ENCODE assay signal across 8 cellular contexts in genomic region chr2:113217455-113218282, GRCh38. TPM values are rescaled to one million over a fixed set of nuclear protein-coding genes. Genes with fewer than 3 reads are reported as not detected.
DNase-seq lines count a peak whose midpoint lies in the region; ATAC-seq, FAIRE-seq and TF ChIP-seq lines count a peak whose summit lies in the region.

No MANE protein-coding gene starts in this region.

- no peak overlapping the region for H4K8ac ChIP-seq in neuronal stem cell (ENCODE audit: low read depth, low read length)

- no peak overlapping the region for H3K4ac ChIP-seq in neuronal stem cell (ENCODE audit: low read length)

- no peak for TF ChIP-seq EP300 in gastroesophageal sphincter (IDR thresholded peaks at IDR 0.05)

- H3K4me3 ChIP-seq in gastroesophageal sphincter (no peak overlapping the region), neuronal stem cell (ENCODE audit: low read length in 2 of 2) (no peak overlapping the region)

- H3K36me3 ChIP-seq in gastroesophageal sphincter: no peaks in the 10 kb centered on the region
- no peaks in the 10 kb centered on the region for H3K36me3 ChIP-seq in neuronal stem cell (replicated peaks in 1 of 2; ENCODE audit: control insufficient read depth in 2 of 2, insufficient read depth in 2 of 2, low read length in 2 of 2)

- no peak overlapping the region for H4K91ac ChIP-seq in neuronal stem cell (ENCODE audit: low read depth, low read length, poor library complexity)

- H3K18ac ChIP-seq in neuronal stem cell (ENCODE audit: low read length): peak overlapping the region; percentile 1

- no peak for FAIRE-seq in HTR-8/SVneo (lab: Jason Lieb, UNC)

- no peak for TF ChIP-seq POLR2A in gastroesophageal sphincter (IDR thresholded peaks at IDR 0.05)

- H3K4me1 ChIP-seq in gastroesophageal sphincter: peaks cover 0 to 33% (median 11%) of the 10 kb centered on the region in 3 donors
- peaks cover 17 to 28% of the 10 kb centered on the region in 2 donors for H3K4me1 ChIP-seq in neuronal stem cell (ENCODE audit: control insufficient read depth in 2 of 2, insufficient read depth in 1 of 2, low read depth in 1 of 2, low read length in 2 of 2)

- H3K23ac ChIP-seq in neuronal stem cell (ENCODE audit: low read depth, low read length, poor library complexity): no peak overlapping the region

- H3K14ac ChIP-seq in neuronal stem cell (ENCODE audit: low read length): no peak overlapping the region

- H3K27ac ChIP-seq in gastroesophageal sphincter (peak overlapping the region in 3 of 4 donors; percentile 60 to 74 (median 68)), neuronal stem cell (replicated peaks; ENCODE audit: low read length) (no peak overlapping the region)

- ATAC-seq in gastroesophageal sphincter (peak; percentile 46), HG02970 (IDR thresholded peaks at IDR 0.05; ENCODE audit: low FRiP score, unreplicated experiment) (no peak), SK-N-SH treated with all-trans-retinoic acid at 6 μM for 48 hours (no peak)

- no peaks in the 10 kb centered on the region for H3K9me3 ChIP-seq in gastroesophageal sphincter
- H3K9me3 ChIP-seq in neuronal stem cell (replicated peaks in 1 of 2; ENCODE audit: control insufficient read depth in 2 of 2, insufficient read depth in 1 of 2, low read depth in 1 of 2, low read length in 2 of 2): no peaks in the 10 kb centered on the region

- peak overlapping the region; percentile 10 for H3K9ac ChIP-seq in neuronal stem cell (ENCODE audit: low read depth, low read length, poor library complexity)

- no peak overlapping the region for H2BK5ac ChIP-seq in neuronal stem cell (ENCODE audit: low read length)

- H2AFZ ChIP-seq in neuronal stem cell (ENCODE audit: low read length): peak overlapping the region; percentile 27

- H2BK15ac ChIP-seq in neuronal stem cell (ENCODE audit: low read length): no peak overlapping the region

- H2AK5ac ChIP-seq in neuronal stem cell (ENCODE audit: low read depth, low read length): peak overlapping the region; percentile 67

- DNase-seq in CD1c-positive myeloid dendritic cell (ENCODE audit: extremely low spot score): peak; percentile 62
- DNase-seq in SKM-1 treated with dmso at 0.1 percent for 144 hours (lab: John Stamatoyannopoulos, UW; ENCODE audit: unreplicated experiment): peak; percentile 14
- DNase-seq in neuronal stem cell (ENCODE audit: low spot score): no peak
- no peak for DNase-seq in NCI-H2196 (lab: John Stamatoyannopoulos, UW; ENCODE audit: unreplicated experiment)
- no peak for DNase-seq in HTR-8/SVneo (ENCODE audit: insufficient read length, low spot score)

- H3K27me3 ChIP-seq in gastroesophageal sphincter (no peaks in the 10 kb centered on the region), neuronal stem cell (ENCODE audit: control insufficient read depth in 3 of 3, insufficient read depth in 3 of 3, low read depth in 1 of 3, low read length in 3 of 3) (no peaks in the 10 kb centered on the region)

- no peak overlapping the region for H2BK120ac ChIP-seq in neuronal stem cell (ENCODE audit: low read depth, low read length)

- peak overlapping the region; percentile 33 for H2BK12ac ChIP-seq in neuronal stem cell (ENCODE audit: low read length)

- no peaks in the 10 kb centered on the region for H3K79me1 ChIP-seq in neuronal stem cell (ENCODE audit: low read depth, low read length)

- no peak overlapping the region for H3K4me2 ChIP-seq in neuronal stem cell (ENCODE audit: insufficient read depth, low read length, poor library complexity, severe bottlenecking)

- WGBS in gastroesophageal sphincter (ENCODE audit: low coverage in 1 of 2), 2 donors: 69 to 100% methylated on average over 1 to 4 of the region's 15 CpGs
- WGBS in neuronal stem cell (ENCODE audit: extremely low coverage in 2 of 2, insufficient read length in 2 of 2, insufficient replicate concordance in 1 of 2), 2 donors: no CpG with 5 or more reads among the region's 15 CpGs

- no peak for TF ChIP-seq CTCF in gastroesophageal sphincter (IDR thresholded peaks at IDR 0.05)

TF ChIP-seq in SK-N-SH treated with all-trans-retinoic acid at 6 μM for 48 hours, 23 proteins besides CTCF, POLR2A, EP300 and RAD21 (continues in another document):
- no peak for TF ChIP-seq POU6F1 (CRISPR knock-in tag; IDR thresholded peaks at IDR 0.05; ENCODE audit: borderline replicate concordance, low read depth)
- no peak for TF ChIP-seq ZNF70 (CRISPR knock-in tag; IDR thresholded peaks at IDR 0.05)
- no peak for TF ChIP-seq BACH2 (CRISPR knock-in tag; IDR thresholded peaks at IDR 0.05; ENCODE audit: borderline replicate concordance)
- no peak for TF ChIP-seq TOX (CRISPR knock-in tag; IDR thresholded peaks at IDR 0.05; ENCODE audit: borderline replicate concordance)
- TF ChIP-seq CSDC2 (CRISPR knock-in tag; IDR thresholded peaks at IDR 0.05): no peak
- TF ChIP-seq CREB5 (CRISPR knock-in tag; IDR thresholded peaks at IDR 0.05; ENCODE audit: low read depth): no peak
- TF ChIP-seq ZFP3 (CRISPR knock-in tag; IDR thresholded peaks at IDR 0.05): no peak
- no peak for TF ChIP-seq GLIS3 (CRISPR knock-in tag; IDR thresholded peaks at IDR 0.05)
- TF ChIP-seq, protein P1, sequence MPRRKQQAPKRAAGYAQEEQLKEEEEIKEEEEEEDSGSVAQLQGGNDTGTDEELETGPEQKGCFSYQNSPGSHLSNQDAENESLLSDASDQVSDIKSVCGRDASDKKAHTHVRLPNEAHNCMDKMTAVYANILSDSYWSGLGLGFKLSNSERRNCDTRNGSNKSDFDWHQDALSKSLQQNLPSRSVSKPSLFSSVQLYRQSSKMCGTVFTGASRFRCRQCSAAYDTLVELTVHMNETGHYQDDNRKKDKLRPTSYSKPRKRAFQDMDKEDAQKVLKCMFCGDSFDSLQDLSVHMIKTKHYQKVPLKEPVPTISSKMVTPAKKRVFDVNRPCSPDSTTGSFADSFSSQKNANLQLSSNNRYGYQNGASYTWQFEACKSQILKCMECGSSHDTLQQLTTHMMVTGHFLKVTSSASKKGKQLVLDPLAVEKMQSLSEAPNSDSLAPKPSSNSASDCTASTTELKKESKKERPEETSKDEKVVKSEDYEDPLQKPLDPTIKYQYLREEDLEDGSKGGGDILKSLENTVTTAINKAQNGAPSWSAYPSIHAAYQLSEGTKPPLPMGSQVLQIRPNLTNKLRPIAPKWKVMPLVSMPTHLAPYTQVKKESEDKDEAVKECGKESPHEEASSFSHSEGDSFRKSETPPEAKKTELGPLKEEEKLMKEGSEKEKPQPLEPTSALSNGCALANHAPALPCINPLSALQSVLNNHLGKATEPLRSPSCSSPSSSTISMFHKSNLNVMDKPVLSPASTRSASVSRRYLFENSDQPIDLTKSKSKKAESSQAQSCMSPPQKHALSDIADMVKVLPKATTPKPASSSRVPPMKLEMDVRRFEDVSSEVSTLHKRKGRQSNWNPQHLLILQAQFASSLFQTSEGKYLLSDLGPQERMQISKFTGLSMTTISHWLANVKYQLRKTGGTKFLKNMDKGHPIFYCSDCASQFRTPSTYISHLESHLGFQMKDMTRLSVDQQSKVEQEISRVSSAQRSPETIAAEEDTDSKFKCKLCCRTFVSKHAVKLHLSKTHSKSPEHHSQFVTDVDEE (CRISPR knock-in tag; IDR thresholded peaks at IDR 0.05): no peak
- TF ChIP-seq, protein P2, sequence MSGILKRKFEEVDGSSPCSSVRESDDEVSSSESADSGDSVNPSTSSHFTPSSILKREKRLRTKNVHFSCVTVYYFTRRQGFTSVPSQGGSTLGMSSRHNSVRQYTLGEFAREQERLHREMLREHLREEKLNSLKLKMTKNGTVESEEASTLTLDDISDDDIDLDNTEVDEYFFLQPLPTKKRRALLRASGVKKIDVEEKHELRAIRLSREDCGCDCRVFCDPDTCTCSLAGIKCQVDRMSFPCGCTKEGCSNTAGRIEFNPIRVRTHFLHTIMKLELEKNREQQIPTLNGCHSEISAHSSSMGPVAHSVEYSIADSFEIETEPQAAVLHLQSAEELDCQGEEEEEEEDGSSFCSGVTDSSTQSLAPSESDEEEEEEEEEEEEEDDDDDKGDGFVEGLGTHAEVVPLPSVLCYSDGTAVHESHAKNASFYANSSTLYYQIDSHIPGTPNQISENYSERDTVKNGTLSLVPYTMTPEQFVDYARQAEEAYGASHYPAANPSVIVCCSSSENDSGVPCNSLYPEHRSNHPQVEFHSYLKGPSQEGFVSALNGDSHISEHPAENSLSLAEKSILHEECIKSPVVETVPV (CRISPR knock-in tag; IDR thresholded peaks at IDR 0.05): no peak
- TF ChIP-seq SNAI2 (CRISPR knock-in tag; IDR thresholded peaks at IDR 0.05): no peak
- no peak for TF ChIP-seq ESRRG (CRISPR knock-in tag; IDR thresholded peaks at IDR 0.05)
- TF ChIP-seq ISL1 (CRISPR knock-in tag; IDR thresholded peaks at IDR 0.05): no peak
- TF ChIP-seq TCF4 (CRISPR knock-in tag; IDR thresholded peaks at IDR 0.05; ENCODE audit: borderline replicate concordance): no peak
- TF ChIP-seq ARNTL (CRISPR knock-in tag; IDR thresholded peaks at IDR 0.05; ENCODE audit: borderline replicate concordance, low read depth): no peak

RNA-seq across cellular contexts. Expression of gene PSD4, which starts 43.9 kb away (rescaled TPM):
- total RNA-seq in gastroesophageal sphincter: 1 to 10 TPM; 3.0 to 4.4 (median 3.6) TPM
- polyA plus RNA-seq in neuronal stem cell (2013, experiment 1 of 2): 0.52 TPM
- polyA plus RNA-seq in neuronal stem cell (2013, experiment 2 of 2): 0.78 TPM

Comparison
In these comparisons a context has a peak if more than half of its experiments do, and no peak if none do; other contexts are left out.
1. DNase-seq: peak in CD1c-positive myeloid dendritic cell (single experiment) and SKM-1 treated with dmso at 0.1 percent for 144 hours (single experiment); none in neuronal stem cell (single experiment), NCI-H2196 (single experiment) and HTR-8/SVneo (single experiment).